In the genomic region with DNA sequence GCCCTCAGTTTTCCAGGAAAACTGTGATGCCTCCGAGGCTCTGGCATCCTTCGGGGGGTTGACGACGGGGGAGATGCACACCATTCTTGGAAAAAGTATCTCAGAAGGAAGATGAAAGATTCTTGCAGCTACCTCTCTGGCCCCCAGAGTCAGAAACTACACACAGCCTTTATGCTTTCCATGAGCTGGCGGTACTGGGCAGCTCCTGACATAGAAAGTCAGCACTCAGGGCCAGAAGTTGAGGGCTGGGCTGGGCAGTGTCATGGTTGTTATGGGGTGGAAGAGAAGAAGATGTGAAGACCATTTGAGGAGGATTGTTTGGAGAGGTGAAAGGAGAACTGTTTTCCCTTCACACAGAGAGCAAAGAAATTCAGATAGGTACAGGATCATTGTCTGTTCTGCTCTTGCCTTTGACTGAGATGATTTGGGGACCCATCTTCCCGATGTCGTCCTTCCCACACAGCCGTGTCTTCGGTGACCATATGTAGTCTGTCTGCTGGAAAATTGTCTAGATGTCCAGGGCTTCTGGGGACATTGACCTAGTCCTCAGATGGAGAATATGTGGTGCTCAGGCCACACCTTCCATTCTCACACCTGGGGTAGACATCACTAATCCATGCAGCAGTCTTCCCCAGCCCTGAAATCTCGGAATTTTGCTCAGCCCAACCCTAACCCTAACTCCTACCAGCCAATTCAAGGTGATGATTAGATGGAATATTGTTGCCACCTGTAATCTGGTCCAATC, we compare ENCODE assay signal across 1 cellular context.
TF ChIP-seq lines count a peak whose summit lies in the region.

No MANE protein-coding gene starts in this region.

TF ChIP-seq in A549, 52 proteins besides CTCF, POLR2A, EP300 and RAD21 (continued from another document):
- TF ChIP-seq ESRRA (IDR thresholded peaks at IDR 0.05; ENCODE audit: borderline replicate concordance, low read length), result no peak
- TF ChIP-seq, protein P1, sequence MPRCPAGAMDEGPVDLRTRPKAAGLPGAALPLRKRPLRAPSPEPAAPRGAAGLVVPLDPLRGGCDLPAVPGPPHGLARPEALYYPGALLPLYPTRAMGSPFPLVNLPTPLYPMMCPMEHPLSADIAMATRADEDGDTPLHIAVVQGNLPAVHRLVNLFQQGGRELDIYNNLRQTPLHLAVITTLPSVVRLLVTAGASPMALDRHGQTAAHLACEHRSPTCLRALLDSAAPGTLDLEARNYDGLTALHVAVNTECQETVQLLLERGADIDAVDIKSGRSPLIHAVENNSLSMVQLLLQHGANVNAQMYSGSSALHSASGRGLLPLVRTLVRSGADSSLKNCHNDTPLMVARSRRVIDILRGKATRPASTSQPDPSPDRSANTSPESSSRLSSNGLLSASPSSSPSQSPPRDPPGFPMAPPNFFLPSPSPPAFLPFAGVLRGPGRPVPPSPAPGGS (IDR thresholded peaks at IDR 0.05), result no peak
- no peak for TF ChIP-seq FOXS1 (CRISPR knock-in tag; IDR thresholded peaks at IDR 0.05)
- TF ChIP-seq, protein P2, sequence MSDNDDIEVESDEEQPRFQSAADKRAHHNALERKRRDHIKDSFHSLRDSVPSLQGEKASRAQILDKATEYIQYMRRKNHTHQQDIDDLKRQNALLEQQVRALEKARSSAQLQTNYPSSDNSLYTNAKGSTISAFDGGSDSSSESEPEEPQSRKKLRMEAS (IDR thresholded peaks at IDR 0.05), result no peak
- no peak for TF ChIP-seq ELK1 (IDR thresholded peaks at IDR 0.05; ENCODE audit: low read depth, low read length)
- TF ChIP-seq ATOH8 (CRISPR knock-in tag; IDR thresholded peaks at IDR 0.05; ENCODE audit: low read depth), result no peak
- TF ChIP-seq NR3C1 (IDR thresholded peaks at IDR 0.05), result no peak
- no peak for TF ChIP-seq PBX3 (IDR thresholded peaks at IDR 0.05)
- no peak for TF ChIP-seq HDAC2 (IDR thresholded peaks at IDR 0.05)
- no peak for TF ChIP-seq HEYL (CRISPR knock-in tag; IDR thresholded peaks at IDR 0.05)
- TF ChIP-seq KDM1A (IDR thresholded peaks at IDR 0.05; ENCODE audit: low read depth), result no peak
